1 cellular context compared by ENCODE assay signal in the genomic region with DNA sequence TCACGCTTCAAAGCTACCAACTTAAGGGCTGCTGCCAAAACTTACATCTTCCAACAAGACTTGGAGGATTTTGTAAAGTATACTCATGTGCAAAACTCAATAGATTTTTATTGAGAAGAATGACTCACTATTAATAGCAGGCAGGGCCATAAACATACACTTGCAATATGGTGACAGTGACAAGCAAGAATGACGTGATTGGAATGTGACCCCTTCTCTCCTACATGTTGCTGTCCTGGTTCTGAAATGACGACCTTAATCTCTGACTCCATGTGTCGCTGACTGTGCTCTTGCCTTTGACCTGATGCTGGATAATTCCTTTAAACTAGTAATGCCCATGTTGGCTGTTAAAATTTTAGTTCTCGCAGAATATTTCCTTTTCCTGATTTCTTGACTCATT.
TF ChIP-seq lines count a peak whose summit lies in the region.

No MANE protein-coding gene starts in this region.

TF ChIP-seq in SK-N-SH, 30 proteins besides CTCF, POLR2A, EP300 and RAD21 (continued from another document):
- TF ChIP-seq, protein P1, sequence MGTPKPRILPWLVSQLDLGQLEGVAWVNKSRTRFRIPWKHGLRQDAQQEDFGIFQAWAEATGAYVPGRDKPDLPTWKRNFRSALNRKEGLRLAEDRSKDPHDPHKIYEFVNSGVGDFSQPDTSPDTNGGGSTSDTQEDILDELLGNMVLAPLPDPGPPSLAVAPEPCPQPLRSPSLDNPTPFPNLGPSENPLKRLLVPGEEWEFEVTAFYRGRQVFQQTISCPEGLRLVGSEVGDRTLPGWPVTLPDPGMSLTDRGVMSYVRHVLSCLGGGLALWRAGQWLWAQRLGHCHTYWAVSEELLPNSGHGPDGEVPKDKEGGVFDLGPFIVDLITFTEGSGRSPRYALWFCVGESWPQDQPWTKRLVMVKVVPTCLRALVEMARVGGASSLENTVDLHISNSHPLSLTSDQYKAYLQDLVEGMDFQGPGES (IDR thresholded peaks at IDR 0.05; ENCODE audit: low read depth, low read length) = no peak
- TF ChIP-seq FOSL2 (IDR thresholded peaks at IDR 0.05; ENCODE audit: borderline replicate concordance, low read depth) (peak; percentile 6; the same call in 1 of the 2 replicates), USF2 (IDR thresholded peaks at IDR 0.05; ENCODE audit: borderline replicate concordance, low read depth, low read length) (no peak), TCF12 (IDR thresholded peaks at IDR 0.05) (no peak), YY1 (IDR thresholded peaks at IDR 0.05; ENCODE audit: low read depth) (no peak), SIN3A (IDR thresholded peaks at IDR 0.05; ENCODE audit: borderline replicate concordance, low read depth, low read length) (no peak)
- TF ChIP-seq, protein P2, sequence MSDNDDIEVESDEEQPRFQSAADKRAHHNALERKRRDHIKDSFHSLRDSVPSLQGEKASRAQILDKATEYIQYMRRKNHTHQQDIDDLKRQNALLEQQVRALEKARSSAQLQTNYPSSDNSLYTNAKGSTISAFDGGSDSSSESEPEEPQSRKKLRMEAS (IDR thresholded peaks at IDR 0.05; ENCODE audit: low read depth) = no peak
- TF ChIP-seq, protein P3, sequence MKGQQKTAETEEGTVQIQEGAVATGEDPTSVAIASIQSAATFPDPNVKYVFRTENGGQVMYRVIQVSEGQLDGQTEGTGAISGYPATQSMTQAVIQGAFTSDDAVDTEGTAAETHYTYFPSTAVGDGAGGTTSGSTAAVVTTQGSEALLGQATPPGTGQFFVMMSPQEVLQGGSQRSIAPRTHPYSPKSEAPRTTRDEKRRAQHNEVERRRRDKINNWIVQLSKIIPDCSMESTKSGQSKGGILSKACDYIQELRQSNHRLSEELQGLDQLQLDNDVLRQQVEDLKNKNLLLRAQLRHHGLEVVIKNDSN (IDR thresholded peaks at IDR 0.05; ENCODE audit: borderline replicate concordance, low read depth) = no peak
